In the genomic region with DNA sequence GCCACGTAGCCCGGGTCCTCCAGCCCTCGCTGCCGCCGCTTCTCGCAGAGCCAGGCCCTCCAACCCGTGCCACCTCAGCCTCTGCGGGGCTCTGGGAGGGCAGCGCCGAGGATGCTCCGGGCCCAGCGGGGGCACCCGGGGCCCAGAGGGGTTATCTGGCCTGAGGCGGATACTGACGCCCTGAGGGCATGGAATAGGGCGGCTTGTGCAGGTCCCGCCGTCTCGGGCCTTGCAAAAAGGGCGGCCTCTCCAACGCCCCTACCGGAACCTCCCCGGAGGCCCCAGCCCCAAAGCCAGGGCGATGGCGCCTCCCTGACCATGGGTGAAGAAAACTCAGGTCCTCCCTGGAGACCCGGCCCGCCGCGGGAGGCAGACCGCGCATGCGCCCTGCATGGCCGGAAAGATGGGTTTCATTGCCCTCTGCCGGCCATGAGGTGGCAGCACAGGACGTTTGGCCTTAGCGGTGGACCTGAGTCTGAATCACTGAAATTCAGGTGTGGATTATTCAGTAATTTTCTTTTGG, we compare ENCODE assay signal across 9 cellular contexts. TPM values are rescaled to one million over a fixed set of nuclear protein-coding genes. Genes with fewer than 3 reads are reported as not detected.
A peak's percentile ranks its signal among the peaks of the same experiment; 100 is the strongest.
DNase-seq lines count a peak whose midpoint lies in the region; ATAC-seq, FAIRE-seq and TF ChIP-seq lines count a peak whose summit lies in the region.
"Not testable (repeated sequence)": the region's sequence is repeated elsewhere in the genome, so short reads cannot be mapped to it uniquely, and the experiment has no call there.
"Had no signal": no experiment of that assay in that cellular context is flagged by ENCODE, and none has a peak within 500 bp of the region (broad histone marks: within the 10 kb centered on the region; RNA-seq: fewer than 3 reads in every experiment).

No MANE protein-coding gene starts in this region.

- H3K79me2 ChIP-seq in HepG2 (ENCODE audit: insufficient read depth, low read length): not testable (repeated sequence)

- H3K36me3 ChIP-seq in Caco-2 (ENCODE audit: control insufficient read depth, insufficient read depth, low read length); HUES64 (ENCODE audit: insufficient read depth, low read length); HepG2 (replicated peaks in 1 of 2; ENCODE audit: control insufficient read depth in 1 of 2, insufficient read depth in 2 of 2, low read length in 2 of 2); rectal smooth muscle tissue (ENCODE audit: control insufficient read depth, insufficient read depth, low read length): not testable (repeated sequence)

- not testable (repeated sequence) for H3K9me3 ChIP-seq in Caco-2; HUES64 (ENCODE audit: insufficient read depth, low read depth, low read length); HepG2 (ENCODE audit: low read length)

- FAIRE-seq in HepG2 (lab: Jason Lieb, UNC): not testable (repeated sequence)

- intact Hi-C loops in Caco-2 (cut with micrococcal nuclease; ENCODE audit: unreplicated experiment); HepG2 (cut with micrococcal nuclease; ENCODE audit: unreplicated experiment): not testable (repeated sequence)

- peak overlapping the region; percentile 55; the same call in 1 of the 2 replicates for H3K4me2 ChIP-seq in HepG2 (ENCODE audit: low read depth, low read length)

- H3K36me3 Mint-ChIP-seq in Caco-2 (ENCODE audit: insufficient read depth, unreplicated experiment): not testable (repeated sequence)

- H3K27me3 ChIP-seq in Caco-2 (replicated peaks; ENCODE audit: control insufficient read depth, insufficient read depth, low read length); HUES64 (ENCODE audit: insufficient read depth, low read length); HepG2 (ENCODE audit: control insufficient read depth in 1 of 2, insufficient read depth in 2 of 2, low read length in 2 of 2); rectal smooth muscle tissue (ENCODE audit: control insufficient read depth, insufficient read depth, low read length): not testable (repeated sequence)

- ATAC-seq in HepG2: peak; percentile 50; the same call in 2 of the 3 replicates
- ATAC-seq in stimulated activated naive CD8-positive, alpha-beta T cell treated with anti-CD3 and anti-CD28 coated beads, Interleukin-15, Interleukin-2, amounts not matched to agents 100 U/mL and 50 U/mL, for 24 hours: peak; percentile 59

- not testable (repeated sequence) for H3K4me1 ChIP-seq in Caco-2; HUES64 (ENCODE audit: insufficient read depth, low read length); HepG2 (ENCODE audit: insufficient read depth, low read length); rectal smooth muscle tissue (ENCODE audit: control insufficient read depth, insufficient read depth, low read length)

- H3K27ac ChIP-seq in HUES64 (ENCODE audit: low read depth, low read length); HepG2 (ENCODE audit: extremely low read length, insufficient read depth, low read length); rectal smooth muscle tissue (ENCODE audit: low read depth, low read length): not testable (repeated sequence)

- H3K4me1 Mint-ChIP-seq in Caco-2 (ENCODE audit: low read depth, unreplicated experiment): not testable (repeated sequence)

- H2AFZ ChIP-seq in HepG2 (ENCODE audit: low read length): not testable (repeated sequence)

- TF ChIP-seq EP300 in HepG2 (IDR thresholded peaks at IDR 0.05; ENCODE audit: low read depth in 2 of 2, low read length in 2 of 2); HepG2 (CRISPR knock-in tag; IDR thresholded peaks at IDR 0.05; ENCODE audit: borderline replicate concordance): not testable (repeated sequence)

- H3K4me3 ChIP-seq in Caco-2 (ENCODE audit: low read depth, low read length) (peak overlapping the region; percentile 36), HUES64 (ENCODE audit: low read length) (peak overlapping the region; percentile 34), epithelial cell of esophagus (ENCODE audit: low read length) (peak overlapping the region; percentile 31), HepG2 (replicated peaks in 1 of 3; ENCODE audit: insufficient read depth in 1 of 3, low read depth in 2 of 3, low read length in 3 of 3) (peak overlapping the region in 1 of 3 experiments; percentile 35; a peak in 1 of 6 replicates), rectal smooth muscle tissue (ENCODE audit: low read length) (peak overlapping the region; percentile 55)

- peak; percentile 65 to 72 for DNase-seq in Caco-2
- peak; percentile 13 for DNase-seq in T-helper 9 cell
- DNase-seq in activated gamma-delta T cell (lab: John Stamatoyannopoulos, UW): peak; percentile 20
- DNase-seq in epithelial cell of esophagus (ENCODE audit: low read depth); HepG2 (ENCODE audit: low spot score): not testable (repeated sequence)
- peak; percentile 61 for DNase-seq in stimulated activated naive CD8-positive, alpha-beta T cell treated with anti-CD3 and anti-CD28 coated beads, Interleukin-15, Interleukin-2, amounts not matched to agents 100 U/mL and 50 U/mL, for 24 hours

- H3K9me3 Mint-ChIP-seq in Caco-2 (ENCODE audit: unreplicated experiment): not testable (repeated sequence)

- not testable (repeated sequence) for BruUV-seq in Caco-2 (replicated peaks; lab: Mats Ljungman, UMichigan); HepG2 (replicated peaks; lab: Mats Ljungman, UMichigan)

- POLR2A ChIA-PET in Caco-2 (lab: Charles Lee); HepG2 (lab: Yijun Ruan, JAX): not testable (repeated sequence)

- not testable (repeated sequence) for H4K20me1 ChIP-seq in HepG2 (ENCODE audit: insufficient read depth, low read length)

- not testable (repeated sequence) for H3K27ac Mint-ChIP-seq in Caco-2 (ENCODE audit: unreplicated experiment)

- CTCF ChIA-PET in Caco-2 (lab: Charles Lee); HepG2 (lab: Yijun Ruan, JAX; ENCODE audit: low intra/inter-chr PET ratio, low total read pairs): not testable (repeated sequence)

- H3K4me3 Mint-ChIP-seq in Caco-2 (ENCODE audit: unreplicated experiment): not testable (repeated sequence)

- not testable (repeated sequence) for TF ChIP-seq POLR2A in HepG2 (IDR thresholded peaks at IDR 0.05; ENCODE audit: insufficient read depth in 1 of 2, low read depth in 2 of 2, low read length in 2 of 2)

- not testable (repeated sequence) for H3K27me3 Mint-ChIP-seq in Caco-2 (ENCODE audit: insufficient read depth, unreplicated experiment)

- TF ChIP-seq RAD21 in HepG2 (CRISPR knock-in tag; IDR thresholded peaks at IDR 0.05): peak; percentile 38; the same call in 1 of the 2 replicates

- 64% methylated on average over 28 of the region's 36 CpGs for WGBS in HUES64
- WGBS in HepG2 (ENCODE audit: low lambda C conversion rate): 27% methylated on average over 19 of the region's 36 CpGs

- in situ Hi-C loops in HepG2 (cut with HindIII; ENCODE audit: extremely low pct_ligation_motif_present, low pct_unique_long_range_greater_than_20kb): not testable (repeated sequence)

- H3K9ac ChIP-seq in HUES64 (ENCODE audit: low read depth, low read length); HepG2 (ENCODE audit: insufficient read depth, low read depth, low read length); rectal smooth muscle tissue (ENCODE audit: low read length): not testable (repeated sequence)

- TF ChIP-seq CTCF in Caco-2 (IDR thresholded peaks at IDR 0.05; ENCODE audit: insufficient read depth in 1 of 2, low read depth in 1 of 2, low read length in 1 of 2, severe bottlenecking in 1 of 2, unreplicated experiment in 1 of 2) (peak; percentile 3 to 70), epithelial cell of esophagus (IDR thresholded peaks at IDR 0.05; ENCODE audit: insufficient read depth, low read depth, low read length, missing control alignments) (peak; percentile 21), HepG2 (CRISPR knock-in tag; IDR thresholded peaks at IDR 0.05) (peak; percentile 51)

RNA-seq across cellular contexts. Expression of gene USP17L30, which starts 18.1 kb away (rescaled TPM):
- total RNA-seq in Caco-2 (2022): not detected in 2 replicates
- polyA plus RNA-seq in HUES64 (2013, experiment 1 of 2): not detected
- polyA plus RNA-seq in HUES64 (2013, experiment 2 of 2): not detected
- total RNA-seq in HepG2 (2016; rRNA removed; fragmentation: Illumina TruSeq; extraction: Trizol): not detected in 2 replicates
- total RNA-seq in HepG2 (2016; cell fraction: cytosol; rRNA removed; fragmentation: Illumina TruSeq; extraction: Trizol; ENCODE audit: low read depth): not detected in 2 replicates
- not detected in 2 replicates for total RNA-seq in HepG2 (2016; cell fraction: insoluble cytoplasmic fraction; rRNA removed; fragmentation: Illumina TruSeq; extraction: Trizol)
- not detected in 2 replicates for total RNA-seq in HepG2 (2016; cell fraction: membrane; rRNA removed; fragmentation: Illumina TruSeq; extraction: Trizol)
- total RNA-seq in HepG2 (2016; cell fraction: nucleus; rRNA removed; fragmentation: Illumina TruSeq; extraction: Trizol): not detected in 2 replicates
- not detected in 2 replicates for polyA plus RNA-seq in HepG2 (2011; rRNA removed)
- not detected in 2 replicates for polyA plus RNA-seq in HepG2 (2011; cell fraction: cytosol; rRNA removed)
- not detected in 2 replicates for polyA plus RNA-seq in HepG2 (2011; cell fraction: nucleus; rRNA removed)
- not detected in 2 replicates for polyA plus RNA-seq in HepG2 (2012)
- not detected in 2 replicates for polyA plus RNA-seq in HepG2 (2016; cell fraction: cytosol; fragmentation: Illumina TruSeq; extraction: Trizol; ENCODE audit: low read depth)
- not detected in 2 replicates for polyA plus RNA-seq in HepG2 (2016; cell fraction: insoluble cytoplasmic fraction; fragmentation: Illumina TruSeq; extraction: Trizol; ENCODE audit: low read depth)
- not detected in 2 replicates for polyA plus RNA-seq in HepG2 (2016; cell fraction: membrane; fragmentation: Illumina TruSeq; extraction: Trizol; ENCODE audit: low read depth)
- not detected in 2 replicates for polyA plus RNA-seq in HepG2 (2016; cell fraction: nucleus; fragmentation: Illumina TruSeq; extraction: Trizol; ENCODE audit: insufficient read depth, low read depth)
- polyA minus RNA-seq in HepG2 (2011; rRNA and poly(A)+ RNA removed; ENCODE audit: low replicate concordance): not detected in 2 replicates
- polyA minus RNA-seq in HepG2 (2011; cell fraction: cytosol; rRNA and poly(A)+ RNA removed): not detected in 2 replicates
- not detected in 2 replicates for polyA minus RNA-seq in HepG2 (2011; cell fraction: nucleus; rRNA and poly(A)+ RNA removed)
- total RNA-seq: urinary bladder had no signal
- polyA plus RNA-seq: urinary bladder had no signal

RNA-seq across cellular contexts. Expression of gene USP17L29, which starts 27.6 kb away (rescaled TPM):
- total RNA-seq in Caco-2 (2022) (not detected in 2 replicates), HepG2 (2016; rRNA removed; fragmentation: Illumina TruSeq; extraction: Trizol) (not detected in 2 replicates)
- polyA plus RNA-seq in HUES64 (2013, experiment 1 of 2): not detected
- polyA plus RNA-seq in HUES64 (2013, experiment 2 of 2): not detected
- not detected in 2 replicates for total RNA-seq in HepG2 (2016; cell fraction: cytosol; rRNA removed; fragmentation: Illumina TruSeq; extraction: Trizol; ENCODE audit: low read depth)
- total RNA-seq in HepG2 (2016; cell fraction: insoluble cytoplasmic fraction; rRNA removed; fragmentation: Illumina TruSeq; extraction: Trizol): not detected in 2 replicates
- not detected in 2 replicates for total RNA-seq in HepG2 (2016; cell fraction: membrane; rRNA removed; fragmentation: Illumina TruSeq; extraction: Trizol)
- total RNA-seq in HepG2 (2016; cell fraction: nucleus; rRNA removed; fragmentation: Illumina TruSeq; extraction: Trizol): not detected in 2 replicates
- polyA plus RNA-seq in HepG2 (2011; rRNA removed): not detected in 2 replicates
- not detected in 2 replicates for polyA plus RNA-seq in HepG2 (2011; cell fraction: cytosol; rRNA removed)
- polyA plus RNA-seq in HepG2 (2011; cell fraction: nucleus; rRNA removed): not detected in 2 replicates
- polyA plus RNA-seq in HepG2 (2012): not detected in 2 replicates
- polyA plus RNA-seq in HepG2 (2016; cell fraction: cytosol; fragmentation: Illumina TruSeq; extraction: Trizol; ENCODE audit: low read depth): not detected in 2 replicates
- not detected in 2 replicates for polyA plus RNA-seq in HepG2 (2016; cell fraction: insoluble cytoplasmic fraction; fragmentation: Illumina TruSeq; extraction: Trizol; ENCODE audit: low read depth)
- polyA plus RNA-seq in HepG2 (2016; cell fraction: membrane; fragmentation: Illumina TruSeq; extraction: Trizol; ENCODE audit: low read depth): not detected in 2 replicates
- polyA plus RNA-seq in HepG2 (2016; cell fraction: nucleus; fragmentation: Illumina TruSeq; extraction: Trizol; ENCODE audit: insufficient read depth, low read depth): not detected in 2 replicates
- not detected in 2 replicates for polyA minus RNA-seq in HepG2 (2011; rRNA and poly(A)+ RNA removed; ENCODE audit: low replicate concordance)
- polyA minus RNA-seq in HepG2 (2011; cell fraction: cytosol; rRNA and poly(A)+ RNA removed): not detected in 2 replicates
- not detected in 2 replicates for polyA minus RNA-seq in HepG2 (2011; cell fraction: nucleus; rRNA and poly(A)+ RNA removed)
- total RNA-seq: urinary bladder had no signal
- polyA plus RNA-seq: urinary bladder had no signal

RNA-seq across cellular contexts. Expression of gene USP17L28, which starts 32.4 kb away (rescaled TPM):
- total RNA-seq in Caco-2 (2022) (not detected in 2 replicates), HepG2 (2016; rRNA removed; fragmentation: Illumina TruSeq; extraction: Trizol) (not detected in 2 replicates)
- polyA plus RNA-seq in HUES64 (2013, experiment 1 of 2): not detected
- not detected for polyA plus RNA-seq in HUES64 (2013, experiment 2 of 2)
- total RNA-seq in HepG2 (2016; cell fraction: cytosol; rRNA removed; fragmentation: Illumina TruSeq; extraction: Trizol; ENCODE audit: low read depth): not detected in 2 replicates
- not detected in 2 replicates for total RNA-seq in HepG2 (2016; cell fraction: insoluble cytoplasmic fraction; rRNA removed; fragmentation: Illumina TruSeq; extraction: Trizol)
- not detected in 2 replicates for total RNA-seq in HepG2 (2016; cell fraction: membrane; rRNA removed; fragmentation: Illumina TruSeq; extraction: Trizol)
- total RNA-seq in HepG2 (2016; cell fraction: nucleus; rRNA removed; fragmentation: Illumina TruSeq; extraction: Trizol): not detected in 2 replicates
- polyA plus RNA-seq in HepG2 (2011; rRNA removed): not detected in 2 replicates
- not detected in 2 replicates for polyA plus RNA-seq in HepG2 (2011; cell fraction: cytosol; rRNA removed)
- polyA plus RNA-seq in HepG2 (2011; cell fraction: nucleus; rRNA removed): not detected in 2 replicates
- not detected in 2 replicates for polyA plus RNA-seq in HepG2 (2012)
- polyA plus RNA-seq in HepG2 (2016; cell fraction: cytosol; fragmentation: Illumina TruSeq; extraction: Trizol; ENCODE audit: low read depth): not detected in 2 replicates
- not detected in 2 replicates for polyA plus RNA-seq in HepG2 (2016; cell fraction: insoluble cytoplasmic fraction; fragmentation: Illumina TruSeq; extraction: Trizol; ENCODE audit: low read depth)
- not detected in 2 replicates for polyA plus RNA-seq in HepG2 (2016; cell fraction: membrane; fragmentation: Illumina TruSeq; extraction: Trizol; ENCODE audit: low read depth)
- polyA plus RNA-seq in HepG2 (2016; cell fraction: nucleus; fragmentation: Illumina TruSeq; extraction: Trizol; ENCODE audit: insufficient read depth, low read depth): not detected in 2 replicates
- not detected in 2 replicates for polyA minus RNA-seq in HepG2 (2011; rRNA and poly(A)+ RNA removed; ENCODE audit: low replicate concordance)
- polyA minus RNA-seq in HepG2 (2011; cell fraction: cytosol; rRNA and poly(A)+ RNA removed): not detected in 2 replicates
- polyA minus RNA-seq in HepG2 (2011; cell fraction: nucleus; rRNA and poly(A)+ RNA removed): not detected in 2 replicates
- total RNA-seq: urinary bladder had no signal
- polyA plus RNA-seq: urinary bladder had no signal

RNA-seq across cellular contexts. Expression of gene USP17L27, which starts 37.1 kb away (rescaled TPM):
- total RNA-seq in Caco-2 (2022): not detected in 2 replicates
- not detected for polyA plus RNA-seq in HUES64 (2013, experiment 1 of 2)
- not detected for polyA plus RNA-seq in HUES64 (2013, experiment 2 of 2)
- not detected in 2 replicates for total RNA-seq in HepG2 (2016; rRNA removed; fragmentation: Illumina TruSeq; extraction: Trizol)
- not detected in 2 replicates for total RNA-seq in HepG2 (2016; cell fraction: cytosol; rRNA removed; fragmentation: Illumina TruSeq; extraction: Trizol; ENCODE audit: low read depth)
- not detected in 2 replicates for total RNA-seq in HepG2 (2016; cell fraction: insoluble cytoplasmic fraction; rRNA removed; fragmentation: Illumina TruSeq; extraction: Trizol)
- not detected in 2 replicates for total RNA-seq in HepG2 (2016; cell fraction: membrane; rRNA removed; fragmentation: Illumina TruSeq; extraction: Trizol)
- total RNA-seq in HepG2 (2016; cell fraction: nucleus; rRNA removed; fragmentation: Illumina TruSeq; extraction: Trizol): not detected in 2 replicates
- polyA plus RNA-seq in HepG2 (2011; rRNA removed): not detected in 2 replicates
- not detected in 2 replicates for polyA plus RNA-seq in HepG2 (2011; cell fraction: cytosol; rRNA removed)
- not detected in 2 replicates for polyA plus RNA-seq in HepG2 (2011; cell fraction: nucleus; rRNA removed)
- polyA plus RNA-seq in HepG2 (2012): not detected in 2 replicates
- polyA plus RNA-seq in HepG2 (2016; cell fraction: cytosol; fragmentation: Illumina TruSeq; extraction: Trizol; ENCODE audit: low read depth): not detected in 2 replicates
- polyA plus RNA-seq in HepG2 (2016; cell fraction: insoluble cytoplasmic fraction; fragmentation: Illumina TruSeq; extraction: Trizol; ENCODE audit: low read depth): not detected in 2 replicates
- polyA plus RNA-seq in HepG2 (2016; cell fraction: membrane; fragmentation: Illumina TruSeq; extraction: Trizol; ENCODE audit: low read depth): not detected in 2 replicates
- not detected in 2 replicates for polyA plus RNA-seq in HepG2 (2016; cell fraction: nucleus; fragmentation: Illumina TruSeq; extraction: Trizol; ENCODE audit: insufficient read depth, low read depth)
- polyA minus RNA-seq in HepG2 (2011; rRNA and poly(A)+ RNA removed; ENCODE audit: low replicate concordance): not detected in 2 replicates
- polyA minus RNA-seq in HepG2 (2011; cell fraction: cytosol; rRNA and poly(A)+ RNA removed): not detected in 2 replicates
- polyA minus RNA-seq in HepG2 (2011; cell fraction: nucleus; rRNA and poly(A)+ RNA removed): not detected in 2 replicates
- total RNA-seq: urinary bladder had no signal
- polyA plus RNA-seq: urinary bladder had no signal

RNA-seq across cellular contexts. Expression of gene USP17L5, which starts 41.9 kb away (rescaled TPM):
- not detected in 2 replicates for total RNA-seq in Caco-2 (2022)
- polyA plus RNA-seq in HUES64 (2013, experiment 1 of 2): not detected
- polyA plus RNA-seq in HUES64 (2013, experiment 2 of 2): not detected
- total RNA-seq in HepG2 (2016; rRNA removed; fragmentation: Illumina TruSeq; extraction: Trizol): not detected in 2 replicates
- not detected in 2 replicates for total RNA-seq in HepG2 (2016; cell fraction: cytosol; rRNA removed; fragmentation: Illumina TruSeq; extraction: Trizol; ENCODE audit: low read depth)
- total RNA-seq in HepG2 (2016; cell fraction: insoluble cytoplasmic fraction; rRNA removed; fragmentation: Illumina TruSeq; extraction: Trizol): not detected in 2 replicates
- total RNA-seq in HepG2 (2016; cell fraction: membrane; rRNA removed; fragmentation: Illumina TruSeq; extraction: Trizol): not detected in 2 replicates
- total RNA-seq in HepG2 (2016; cell fraction: nucleus; rRNA removed; fragmentation: Illumina TruSeq; extraction: Trizol): not detected in 2 replicates
- not detected in 2 replicates for polyA plus RNA-seq in HepG2 (2011; rRNA removed)
- polyA plus RNA-seq in HepG2 (2011; cell fraction: cytosol; rRNA removed): not detected in 2 replicates
- not detected in 2 replicates for polyA plus RNA-seq in HepG2 (2011; cell fraction: nucleus; rRNA removed)
- not detected in 2 replicates for polyA plus RNA-seq in HepG2 (2012)
- polyA plus RNA-seq in HepG2 (2016; cell fraction: cytosol; fragmentation: Illumina TruSeq; extraction: Trizol; ENCODE audit: low read depth): not detected in 2 replicates
- not detected in 2 replicates for polyA plus RNA-seq in HepG2 (2016; cell fraction: insoluble cytoplasmic fraction; fragmentation: Illumina TruSeq; extraction: Trizol; ENCODE audit: low read depth)
- polyA plus RNA-seq in HepG2 (2016; cell fraction: membrane; fragmentation: Illumina TruSeq; extraction: Trizol; ENCODE audit: low read depth): not detected in 2 replicates
- polyA plus RNA-seq in HepG2 (2016; cell fraction: nucleus; fragmentation: Illumina TruSeq; extraction: Trizol; ENCODE audit: insufficient read depth, low read depth): not detected in 2 replicates
- not detected in 2 replicates for polyA minus RNA-seq in HepG2 (2011; rRNA and poly(A)+ RNA removed; ENCODE audit: low replicate concordance)
- polyA minus RNA-seq in HepG2 (2011; cell fraction: cytosol; rRNA and poly(A)+ RNA removed): not detected in 2 replicates
- not detected in 2 replicates for polyA minus RNA-seq in HepG2 (2011; cell fraction: nucleus; rRNA and poly(A)+ RNA removed)
- total RNA-seq: urinary bladder had no signal
- polyA plus RNA-seq: urinary bladder had no signal
